ENCODE assay signal across 9 cellular contexts in the genomic region with DNA sequence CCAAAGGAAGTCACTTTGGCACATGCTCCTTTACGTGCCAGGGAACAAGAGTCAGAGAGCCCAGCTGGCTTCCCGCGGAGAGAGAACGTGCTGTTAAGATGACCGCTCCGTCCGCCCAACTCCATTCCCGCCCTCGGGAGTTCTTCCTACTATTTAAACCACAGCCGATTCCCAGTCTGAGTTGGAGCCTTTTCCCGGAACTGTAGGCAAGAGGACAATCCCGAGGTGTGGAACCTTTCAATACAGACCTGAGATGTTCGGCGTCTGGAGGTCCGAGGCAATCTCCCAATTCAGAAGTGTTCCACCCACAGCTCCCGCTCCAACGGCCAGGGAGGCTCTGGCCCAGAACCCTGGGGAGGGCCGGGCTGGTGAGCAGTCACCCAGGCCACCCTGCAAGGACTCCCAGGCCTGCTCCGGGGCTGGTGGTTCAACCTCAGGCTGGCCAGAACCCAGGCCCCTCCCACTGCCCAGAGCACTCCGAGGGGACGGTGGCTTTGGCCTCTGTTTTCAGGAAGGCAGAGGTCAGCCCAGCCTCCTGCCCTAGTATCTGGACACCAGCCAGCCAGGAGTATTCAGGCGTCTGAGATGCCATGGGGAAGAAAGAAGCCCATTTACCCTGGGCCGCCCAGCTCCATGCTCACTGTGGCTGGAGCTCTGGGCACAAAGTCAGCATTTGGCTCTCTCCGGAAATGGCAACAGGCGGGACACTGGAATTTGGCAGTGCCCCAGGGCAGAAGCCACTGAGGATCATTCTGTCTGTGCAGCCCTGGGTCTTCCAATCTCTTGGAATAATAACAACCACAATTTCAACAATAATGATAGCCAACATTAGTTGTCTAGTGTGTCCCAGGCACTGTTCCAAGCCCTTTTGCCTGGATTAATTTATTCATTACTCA. TPM values are rescaled to one million over a fixed set of nuclear protein-coding genes. Genes with fewer than 3 reads are reported as not detected.
DNase-seq lines count a peak whose midpoint lies in the region; ATAC-seq and TF ChIP-seq lines count a peak whose summit lies in the region.
"Had no signal": no experiment of that assay in that cellular context is flagged by ENCODE, and none has a peak within 500 bp of the region (broad histone marks: within the 10 kb centered on the region; RNA-seq: fewer than 3 reads in every experiment).

No MANE protein-coding gene starts in this region.

- H3K36me3 ChIP-seq in BJ (ENCODE audit: control insufficient read depth, insufficient read depth, low read length) (no peaks in the 10 kb centered on the region; the same call in 1 of the 2 replicates), adipocyte (ENCODE audit: control insufficient read depth, insufficient read depth, low read length, severe bottlenecking) (no peaks in the 10 kb centered on the region)

- H3K4me3 ChIP-seq in BJ (ENCODE audit: low read depth, low read length): peak overlapping the region; percentile 13
- H3K4me3 ChIP-seq in adipocyte (ENCODE audit: low read length): peak overlapping the region; percentile 77

- peak overlapping the region; percentile 85 for H3K9ac ChIP-seq in adipocyte (ENCODE audit: low read length)

- no peak for TF ChIP-seq CTCF in BJ (IDR thresholded peaks at IDR 0.05; ENCODE audit: insufficient read depth, low read depth, low read length)

- H3K27me3 ChIP-seq in BJ (ENCODE audit: control insufficient read depth, insufficient read depth, low read length): no peaks in the 10 kb centered on the region
- H3K27me3 ChIP-seq in adipocyte (replicated peaks; ENCODE audit: control insufficient read depth, insufficient read depth, low read length): no peaks in the 10 kb centered on the region

- ATAC-seq in HG03354 (IDR thresholded peaks at IDR 0.05; ENCODE audit: poor library complexity, severe bottlenecking, unreplicated experiment) (no peak), HG02763 (IDR thresholded peaks at IDR 0.05; ENCODE audit: unreplicated experiment) (no peak), HG03280 (IDR thresholded peaks at IDR 0.05; ENCODE audit: unreplicated experiment) (no peak)

- POLR2A ChIA-PET in BJ (lab: Charles Lee) (no interaction called here), HEK293T (lab: Yijun Ruan, JAX) (no interaction called here)

- intact Hi-C loops in head of caudate nucleus (cut with DNase I): no loop called here

- H3K4me1 ChIP-seq in adipocyte (ENCODE audit: control insufficient read depth, insufficient read depth, low read length): peaks cover 33% of the 10 kb centered on the region

- peaks cover 12% of the 10 kb centered on the region for H3K9me3 ChIP-seq in adipocyte (ENCODE audit: control insufficient read depth, low read length)

- CTCF ChIA-PET in BJ (lab: Yijun Ruan, JAX): interaction anchor here (1.0 to 1.9 kb wide), 4 partner anchors 16 to 178 kb away, joined by 3 to 6 read pairs (median 4); no protein-coding TSS in a partner anchor
- CTCF ChIA-PET in HEK293T (lab: Yijun Ruan, JAX): no interaction called here

- peak; percentile 53 for DNase-seq in BJ (ENCODE audit: low read depth)
- DNase-seq in adipocyte (ENCODE audit: low read depth): no peak
- peak in 41 of 42 donors; percentile 11 to 77 (median 42) for DNase-seq in head of caudate nucleus
- peak; percentile 58 for DNase-seq in pons (ENCODE audit: low spot score)
- no peak for DNase-seq in HEK293T (ENCODE audit: extremely low spot score)
- DNase-seq: CD4-positive, CD25-positive, alpha-beta regulatory T cell had no signal

TF ChIP-seq in HEK293T, 16 proteins besides CTCF, POLR2A, EP300 and RAD21:
- TF ChIP-seq ARNT (IDR thresholded peaks at IDR 0.05): no peak
- no peak for TF ChIP-seq NFRKB (IDR thresholded peaks at IDR 0.05)
- TF ChIP-seq ZNF384 (IDR thresholded peaks at IDR 0.05): no peak
- TF ChIP-seq L3MBTL2 (conservative IDR thresholded peaks at IDR 0.05): no peak
- no peak for TF ChIP-seq FOXK2 (IDR thresholded peaks at IDR 0.05)
- TF ChIP-seq FOXA1 (IDR thresholded peaks at IDR 0.05): no peak
- no peak for TF ChIP-seq ELF4 (IDR thresholded peaks at IDR 0.05)
- TF ChIP-seq FOXM1 (IDR thresholded peaks at IDR 0.05; ENCODE audit: borderline replicate concordance): no peak
- TF ChIP-seq HDGF (IDR thresholded peaks at IDR 0.05; ENCODE audit: borderline replicate concordance): no peak
- TF ChIP-seq TARDBP (IDR thresholded peaks at IDR 0.05): no peak
- no peak for TF ChIP-seq LEF1 (IDR thresholded peaks at IDR 0.05; ENCODE audit: borderline replicate concordance)
- no peak for TF ChIP-seq SP1 (IDR thresholded peaks at IDR 0.05)
TF ChIP-seq in HEK293T: peak in this region for 0.

RNA-seq across cellular contexts. Expression of a gene that starts 21.4 kb away (rescaled TPM):
- polyA plus RNA-seq in BJ (2011; rRNA removed): 44.6 and 57.8 TPM in 2 replicates
- 30.9 and 43.2 TPM in 2 replicates for polyA minus RNA-seq in BJ (2011; rRNA and poly(A)+ RNA removed)
- polyA plus RNA-seq: CD4-positive, CD25-positive, alpha-beta regulatory T cell had no signal

Comparison
In these comparisons a context has a peak if more than half of its experiments do, and no peak if none do; other contexts are left out.
1. DNase-seq: peak in BJ (single experiment), head of caudate nucleus (41 of 42) and pons (single experiment); none in adipocyte (single experiment) and HEK293T (single experiment).